ENCODE assay signal across 19 cellular contexts in the genomic region with DNA sequence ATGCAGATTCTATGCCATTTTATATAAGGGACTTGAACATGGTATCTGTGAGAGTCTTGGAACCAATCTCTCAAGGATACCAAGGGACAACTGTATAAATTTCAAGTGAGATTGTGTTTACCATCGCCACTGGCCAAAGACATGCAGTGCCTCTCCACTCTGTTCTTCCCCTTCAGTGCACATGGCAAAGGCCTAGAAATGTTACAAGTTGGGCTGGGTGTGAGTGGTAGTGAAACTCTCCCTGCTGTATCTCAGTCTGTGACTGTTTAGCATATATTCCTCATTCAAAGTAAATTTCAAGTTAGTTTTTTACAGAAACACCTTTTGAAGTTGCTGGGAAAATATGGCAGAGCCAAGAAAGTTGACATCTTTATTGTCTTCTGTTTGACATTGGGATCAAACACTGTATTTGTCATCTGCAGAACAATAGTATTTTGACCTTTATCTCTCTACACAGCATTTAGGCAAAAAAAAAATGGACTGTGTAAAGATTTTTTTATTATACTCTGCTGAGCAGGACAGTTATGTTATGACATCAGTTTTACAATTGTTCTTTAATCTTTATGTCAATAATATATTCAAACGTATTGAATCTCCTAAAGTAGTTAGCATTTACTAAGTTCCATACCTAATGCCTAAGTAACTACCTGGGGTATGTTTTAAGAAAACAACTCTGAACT.
A peak's percentile ranks its signal among the peaks of the same experiment; 100 is the strongest.
DNase-seq lines count a peak whose midpoint lies in the region; ATAC-seq and TF ChIP-seq lines count a peak whose summit lies in the region.
"Had no signal": no experiment of that assay in that cellular context is flagged by ENCODE, and none has a peak within 500 bp of the region (broad histone marks: within the 10 kb centered on the region; RNA-seq: fewer than 3 reads in every experiment).

No MANE protein-coding gene starts in this region.

- peak overlapping the region; percentile 67 for H2AFZ ChIP-seq in OCI-LY3 (ENCODE audit: low read depth, low read length)
- H2AFZ ChIP-seq: GM23338 had no signal

- peak overlapping the region; percentile 68 for H3K4me3 ChIP-seq in OCI-LY3 (ENCODE audit: low read length)
- H3K4me3 ChIP-seq: GM23338 had no signal

- no peaks in the 10 kb centered on the region for H3K27me3 ChIP-seq in OCI-LY3 (ENCODE audit: low read depth, low read length)
- H3K27me3 ChIP-seq: BE2C had no signal

- ATAC-seq in GM21576 (IDR thresholded peaks at IDR 0.05; ENCODE audit: unreplicated experiment) = peak; percentile 34
- ATAC-seq: GM23338, HCT116 had no signal

- in situ Hi-C loops in ACHN (cut with HindIII; ENCODE audit: low pct_ligation_motif_present, low pct_unique_long_range_greater_than_20kb, low sequenced_read_pairs) = no loop called here

- H4K20me1 ChIP-seq in OCI-LY3 (ENCODE audit: insufficient read depth, low read length) = no peaks in the 10 kb centered on the region

- no peaks in the 10 kb centered on the region for H3K79me2 ChIP-seq in OCI-LY3 (ENCODE audit: low read length)

- H3K9ac ChIP-seq in OCI-LY3 (ENCODE audit: low read length) = peak overlapping the region; percentile 90
- H3K9ac ChIP-seq: KMS-11 had no signal

- H3K4me1 ChIP-seq in OCI-LY3 (ENCODE audit: low read length) = peaks cover 61% of the 10 kb centered on the region
- H3K4me1 ChIP-seq: BE2C had no signal

- H3K9me3 ChIP-seq in OCI-LY3 (ENCODE audit: insufficient read depth, low read length) = no peaks in the 10 kb centered on the region
- H3K9me3 ChIP-seq: BE2C had no signal

- H3K27ac ChIP-seq in OCI-LY3 (ENCODE audit: low read length) = peak overlapping the region; percentile 96
- H3K27ac ChIP-seq: HL-60, KMS-11 had no signal

- H3K36me3 ChIP-seq in OCI-LY3 (replicated peaks; ENCODE audit: low read depth, low read length) = peaks cover 17% of the 10 kb centered on the region
- H3K36me3 ChIP-seq: BE2C had no signal

- H3K4me2 ChIP-seq in OCI-LY3 (ENCODE audit: low read length) = peak overlapping the region; percentile 81
- H3K4me2 ChIP-seq: GM23338 had no signal

- DNase-seq in NCI-H146 treated with DMSO at 0.1 percent for 48 hours (lab: John Stamatoyannopoulos, UW; ENCODE audit: unreplicated experiment) (peak; percentile 14), NCI-H146 (lab: John Stamatoyannopoulos, UW) (no peak), Kasumi-1 (lab: John Stamatoyannopoulos, UW) (no peak), ACHN (no peak), iPS-NIHi7 (ENCODE audit: extremely low spot score) (no peak), Ammon's horn (ENCODE audit: low spot score) (no peak)
- DNase-seq: 8988T; BE2C; CD4-positive, CD25-positive, alpha-beta regulatory T cell; EL; NCI-H2029; NCI-H2171; NCI-H526 had no signal

- TF ChIP-seq CTCF in OCI-LY3 (IDR thresholded peaks at IDR 0.05; ENCODE audit: low read depth, low read length) = no peak
